8 cellular contexts compared by ENCODE assay signal in the genomic region with DNA sequence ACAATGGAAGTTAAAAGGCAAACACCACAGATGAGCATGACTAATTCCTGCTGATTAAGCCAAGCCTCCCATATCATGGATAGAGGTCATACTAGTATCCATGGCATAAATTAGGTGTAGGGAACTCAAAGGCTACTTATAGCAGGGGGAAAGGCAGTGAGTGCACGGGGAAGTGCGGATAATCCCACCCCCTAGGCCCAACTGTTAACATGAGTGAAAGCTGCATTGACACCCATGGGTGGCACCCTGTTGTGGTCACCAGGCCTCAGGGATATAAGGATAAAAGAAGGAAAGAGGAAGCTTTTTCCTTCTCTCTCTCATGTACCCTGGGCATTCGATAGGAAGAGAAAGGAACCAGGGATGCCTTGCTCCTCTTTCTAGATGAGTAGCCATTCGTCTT.
"Had no signal": no experiment of that assay in that cellular context is flagged by ENCODE, and none has a peak within 500 bp of the region (broad histone marks: within the 10 kb centered on the region; RNA-seq: fewer than 3 reads in every experiment).

No MANE protein-coding gene starts in this region.

- FAIRE-seq: K562 had no signal

- H2AFZ ChIP-seq: GM23248 had no signal

- H3K36me3 ChIP-seq: HAP-1 had no signal

- H3K27ac ChIP-seq: GM23248 had no signal

- DNase-seq: GM23248, GOT3, H7, IMR-90, KG1 had no signal

- H3K9ac ChIP-seq: GM23248 had no signal

- ATAC-seq: HCT116, K562 had no signal

- H3K4me1 ChIP-seq: HAP-1 had no signal

- H3K4me3 ChIP-seq: GM23248, HAP-1, K562 had no signal

- H3K9me3 ChIP-seq: HAP-1 had no signal
